In genomic region chr1:214332950-214333798, GRCh38 we compare ENCODE assay signal across 8 cellular contexts. TPM values are rescaled to one million over a fixed set of nuclear protein-coding genes. Genes with fewer than 3 reads are reported as not detected.
DNase-seq lines count a peak whose midpoint lies in the region; ATAC-seq, FAIRE-seq and TF ChIP-seq lines count a peak whose summit lies in the region.

No MANE protein-coding gene starts in this region.

- H3K4me2 ChIP-seq in IMR-90 (ENCODE audit: low read depth, low read length) = no peak overlapping the region; the same call in 1 of the 2 replicates

- peaks cover 0 to 4% of the 10 kb centered on the region in 2 donors for H3K4me1 Mint-ChIP-seq in natural killer cell
- peaks cover 0 to 4% of the 10 kb centered on the region in 2 donors for H3K4me1 Mint-ChIP-seq in natural killer cell treated with Interleukin-12 subunit alpha and Interleukin-12 subunit beta and Interleukin-15 and Interleukin-18, amount 100 ng/mL, for 72 hours (ENCODE audit: low read depth in 2 of 2)
- peaks cover 17% of the 10 kb centered on the region for H3K4me1 Mint-ChIP-seq in T-helper 1 cell treated with Interleukin-12 subunit alpha and Interleukin-12 subunit beta and Interleukin-4 antibody, amounts not matched to agents 30 μg/mL and 1 μg/mL, for 36 hours (ENCODE audit: low read depth)

- H2BK5ac ChIP-seq in IMR-90 (ENCODE audit: low read depth, low read length, poor library complexity, severe bottlenecking) = peak overlapping the region; percentile 3

- H3K27me3 ChIP-seq in IMR-90 (ENCODE audit: control insufficient read depth, insufficient read depth, low read length) = no peaks in the 10 kb centered on the region
- no peaks in the 10 kb centered on the region for H3K27me3 ChIP-seq in bronchial epithelial cell (ENCODE audit: control insufficient read depth, insufficient read depth, low read length)
- no peaks in the 10 kb centered on the region for H3K27me3 ChIP-seq in right lobe of liver

- H3K14ac ChIP-seq in IMR-90 (replicated peaks; ENCODE audit: low read depth, low read length) = peak overlapping the region; percentile 69

- H4K20me1 ChIP-seq in IMR-90 (ENCODE audit: insufficient read depth, low read length) = no peaks in the 10 kb centered on the region; the same call in 1 of the 2 replicates

- peak overlapping the region; percentile 47 for H2AFZ ChIP-seq in IMR-90 (replicated peaks; ENCODE audit: low read length, poor library complexity)

- H2AK9ac ChIP-seq in IMR-90 (replicated peaks; ENCODE audit: low read depth, low read length, poor library complexity) = peak overlapping the region; percentile 21

- H3K9ac ChIP-seq in IMR-90 (ENCODE audit: low read depth, low read length) = 0 out of 2 replicates have a peak overlapping the region, but pooled peaks have one; percentile 12

- in situ Hi-C loops in IMR-90 (cut with MboI; ENCODE audit: low sequenced_read_pairs) = loop anchor here (5.0 kb wide), 3 partner anchors 121 to 1194 kb away; no protein-coding TSS in a partner anchor

- H3K9me3 Mint-ChIP-seq in natural killer cell = no peaks in the 10 kb centered on the region
- no peaks in the 10 kb centered on the region for H3K9me3 Mint-ChIP-seq in natural killer cell treated with Interleukin-12 subunit alpha and Interleukin-12 subunit beta and Interleukin-15 and Interleukin-18, amount 100 ng/mL, for 72 hours
- H3K9me3 Mint-ChIP-seq in T-helper 1 cell treated with Interleukin-12 subunit alpha and Interleukin-12 subunit beta and Interleukin-4 antibody, amounts not matched to agents 30 μg/mL and 1 μg/mL, for 36 hours = no peaks in the 10 kb centered on the region

- POLR2A ChIA-PET in IMR-90 (lab: Charles Lee; ENCODE audit: unreplicated experiment) = no interaction called here

- H4K5ac ChIP-seq in IMR-90 (ENCODE audit: low read depth, low read length) = no peak overlapping the region

- H3K18ac ChIP-seq in IMR-90 (ENCODE audit: low read depth, low read length) = peak overlapping the region; percentile 12; the same call in 1 of the 2 replicates

- TF ChIP-seq POLR2A in IMR-90 (IDR thresholded peaks at IDR 0.05; ENCODE audit: low read depth, low read length) (no peak), right lobe of liver (IDR thresholded peaks at IDR 0.05) (no peak)

- peak overlapping the region; percentile 61 for H3K4ac ChIP-seq in IMR-90 (ENCODE audit: low read depth, low read length)

- H3K27ac ChIP-seq in IMR-90 (ENCODE audit: insufficient read depth, low read length) (peak overlapping the region; percentile 65; the same call in 1 of the 2 replicates), right lobe of liver (no peak overlapping the region)

- no peak overlapping the region for H3K56ac ChIP-seq in IMR-90 (ENCODE audit: extremely low read depth, insufficient read depth, low read length)

- H3K4me3 ChIP-seq in IMR-90 (ENCODE audit: insufficient read depth, low read depth, low read length) = no peak overlapping the region
- no peak overlapping the region for H3K4me3 ChIP-seq in bronchial epithelial cell (ENCODE audit: low read depth, low read length)
- H3K4me3 ChIP-seq in right lobe of liver = no peak overlapping the region

- ATAC-seq in natural killer cell = no peak
- no peak for ATAC-seq in natural killer cell treated with Interleukin-12 subunit alpha and Interleukin-12 subunit beta and Interleukin-15 and Interleukin-18, amount 100 ng/mL, for 72 hours
- ATAC-seq in IMR-90 (ENCODE audit: low read depth) = peak; percentile 62
- peak; percentile 18 to 40 (median 32) for ATAC-seq in right lobe of liver
- ATAC-seq in stimulated activated naive CD8-positive, alpha-beta T cell treated with anti-CD3 and anti-CD28 coated beads, Interleukin-15, Interleukin-2, amounts not matched to agents 100 U/mL and 50 U/mL, for 24 hours = peak; percentile 38
- ATAC-seq in HG03135 (IDR thresholded peaks at IDR 0.05; ENCODE audit: unreplicated experiment) = no peak

- WGBS in IMR-90 (ENCODE audit: extremely low coverage in 2 of 2, insufficient read length in 1 of 2), 2 experiments = no CpG with 5 or more reads among the region's 6 CpGs
- 35% methylated on average over 2 of the region's 6 CpGs for WGBS in right lobe of liver (ENCODE audit: insufficient coverage, low coverage, low lambda C conversion rate, missing lambda C conversion rate)

- no peak overlapping the region for H3K4me3 Mint-ChIP-seq in natural killer cell
- no peak overlapping the region for H3K4me3 Mint-ChIP-seq in natural killer cell treated with Interleukin-12 subunit alpha and Interleukin-12 subunit beta and Interleukin-15 and Interleukin-18, amount 100 ng/mL, for 72 hours
- no peak overlapping the region for H3K4me3 Mint-ChIP-seq in T-helper 1 cell treated with Interleukin-12 subunit alpha and Interleukin-12 subunit beta and Interleukin-4 antibody, amounts not matched to agents 30 μg/mL and 1 μg/mL, for 36 hours

- peak overlapping the region; percentile 49; the same call in 1 of the 2 replicates for H2AK5ac ChIP-seq in IMR-90 (ENCODE audit: low read depth, low read length)

- peaks cover 11% of the 10 kb centered on the region for H3K36me3 Mint-ChIP-seq in natural killer cell
- peaks cover 5% of the 10 kb centered on the region for H3K36me3 Mint-ChIP-seq in natural killer cell treated with Interleukin-12 subunit alpha and Interleukin-12 subunit beta and Interleukin-15 and Interleukin-18, amount 100 ng/mL, for 72 hours
- peaks cover 11% of the 10 kb centered on the region for H3K36me3 Mint-ChIP-seq in T-helper 1 cell treated with Interleukin-12 subunit alpha and Interleukin-12 subunit beta and Interleukin-4 antibody, amounts not matched to agents 30 μg/mL and 1 μg/mL, for 36 hours (ENCODE audit: low read depth)

- H3K36me3 ChIP-seq in IMR-90 (ENCODE audit: control insufficient read depth, insufficient read depth, low read length) (peaks cover 3% of the 10 kb centered on the region; the same call in 1 of the 2 replicates), bronchial epithelial cell (ENCODE audit: control insufficient read depth, insufficient read depth, low read length) (peaks cover 10% of the 10 kb centered on the region), right lobe of liver (peaks cover 0 to 8% (median 0%) of the 10 kb centered on the region in 4 donors)

- FAIRE-seq in bronchial epithelial cell (lab: Jason Lieb, UNC) = no peak

- H2BK15ac ChIP-seq in IMR-90 (ENCODE audit: low read depth, low read length) = peak overlapping the region; percentile 8; the same call in 1 of the 3 replicates

- peak; percentile 17 for DNase-seq in natural killer cell
- no peak for DNase-seq in natural killer cell treated with Interleukin-12 subunit alpha and Interleukin-12 subunit beta and Interleukin-15 and Interleukin-18, amount 100 ng/mL, for 72 hours (ENCODE audit: low spot score)
- peak; percentile 65 for DNase-seq in IMR-90
- no peak for DNase-seq in bronchial epithelial cell (ENCODE audit: low read depth)
- DNase-seq in right lobe of liver = no peak
- peak; percentile 63 for DNase-seq in stimulated activated naive CD8-positive, alpha-beta T cell treated with anti-CD3 and anti-CD28 coated beads, Interleukin-15, Interleukin-2, amounts not matched to agents 100 U/mL and 50 U/mL, for 24 hours

- TF ChIP-seq RAD21 in IMR-90 (IDR thresholded peaks at IDR 0.05; ENCODE audit: low read length) = peak; percentile 79

- no TSS peak for BruUV-seq in IMR-90 (replicated peaks; lab: Mats Ljungman, UMichigan)

- peak overlapping the region; percentile 38; the same call in 1 of the 2 replicates for H2BK20ac ChIP-seq in IMR-90 (ENCODE audit: low read depth, low read length)

- dilution Hi-C loops in IMR-90 (cut with HindIII; ENCODE audit: low sequenced_read_pairs, unreplicated experiment) = no loop called here

- H3K27ac Mint-ChIP-seq in natural killer cell = no peak overlapping the region
- no peak overlapping the region for H3K27ac Mint-ChIP-seq in natural killer cell treated with Interleukin-12 subunit alpha and Interleukin-12 subunit beta and Interleukin-15 and Interleukin-18, amount 100 ng/mL, for 72 hours
- peak overlapping the region; percentile 50 for H3K27ac Mint-ChIP-seq in T-helper 1 cell treated with Interleukin-12 subunit alpha and Interleukin-12 subunit beta and Interleukin-4 antibody, amounts not matched to agents 30 μg/mL and 1 μg/mL, for 36 hours

- CTCF ChIA-PET in IMR-90 (lab: Yijun Ruan, JAX) = interaction anchor here (0.5 to 7.9 kb wide), 33 partner anchors 8 to 1025 kb away, joined by 3 to 79 read pairs (median 4); no protein-coding TSS in a partner anchor

- H3K27me3 Mint-ChIP-seq in natural killer cell (ENCODE audit: low read depth in 2 of 2) = no peaks in the 10 kb centered on the region
- H3K27me3 Mint-ChIP-seq in natural killer cell treated with Interleukin-12 subunit alpha and Interleukin-12 subunit beta and Interleukin-15 and Interleukin-18, amount 100 ng/mL, for 72 hours = no peaks in the 10 kb centered on the region
- no peaks in the 10 kb centered on the region for H3K27me3 Mint-ChIP-seq in T-helper 1 cell treated with Interleukin-12 subunit alpha and Interleukin-12 subunit beta and Interleukin-4 antibody, amounts not matched to agents 30 μg/mL and 1 μg/mL, for 36 hours (ENCODE audit: low read depth)

- H4K8ac ChIP-seq in IMR-90 (ENCODE audit: low read depth in 2 of 2, low read length in 2 of 2) = peak overlapping the region; percentile 6 to 61; a peak in 3 of 4 replicates

- no peak overlapping the region for H3K23ac ChIP-seq in IMR-90 (ENCODE audit: low read depth, low read length)

- peak overlapping the region; percentile 29 for H4K91ac ChIP-seq in IMR-90 (ENCODE audit: insufficient read depth, low read depth, low read length)

- H3K4me1 ChIP-seq in IMR-90 (ENCODE audit: control insufficient read depth, insufficient read depth, low read length) (peaks cover 13% of the 10 kb centered on the region), right lobe of liver (no peaks in the 10 kb centered on the region)

- intact Hi-C loops in natural killer cell (cut with micrococcal nuclease) = loop anchor here (2.0 to 10.0 kb wide), 5 partner anchors 112 to 1211 kb away; no protein-coding TSS in a partner anchor
- intact Hi-C loops in IMR-90 (cut with micrococcal nuclease) = loop anchor here (1.0 to 10.0 kb wide), 6 partner anchors 222 to 1193 kb away; partner anchors contain the start of genes CENPF and PTPN14
- intact Hi-C loops in right lobe of liver (cut with DNase I) = loop anchor here in 1 of 2 donors (5.0 kb wide), 1 partner anchor 116 kb away; no protein-coding TSS in a partner anchor

- no peaks in the 10 kb centered on the region for H3K9me3 ChIP-seq in IMR-90 (ENCODE audit: control insufficient read depth, insufficient read depth, low read length)
- H3K9me3 ChIP-seq in right lobe of liver = no peaks in the 10 kb centered on the region

- H3K79me1 ChIP-seq in IMR-90 (ENCODE audit: low read depth in 1 of 2, low read length in 2 of 2) = peaks cover 0 to 22% of the 10 kb centered on the region in 2 experiments; a peak in 2 of 4 replicates

- peaks cover 8% of the 10 kb centered on the region for H3K9me1 ChIP-seq in IMR-90 (ENCODE audit: insufficient read depth, low read length)

- H2BK120ac ChIP-seq in IMR-90 (ENCODE audit: low read depth, low read length) = peak overlapping the region; percentile 63

- TF ChIP-seq CTCF in natural killer cell (IDR thresholded peaks at IDR 0.05) = peak; percentile 70
- peak; percentile 89 for TF ChIP-seq CTCF in IMR-90 (conservative IDR thresholded peaks at IDR 0.05; ENCODE audit: low read depth, low read length)
- peak; percentile 87 for TF ChIP-seq CTCF in bronchial epithelial cell (IDR thresholded peaks at IDR 0.05; ENCODE audit: insufficient read depth, low read length, severe bottlenecking)
- peak; percentile 62 to 79 (median 71) for TF ChIP-seq CTCF in right lobe of liver (IDR thresholded peaks at IDR 0.05)

RNA-seq across cellular contexts. Expression of gene SMYD2, which starts 52.2 kb away (rescaled TPM):
- total RNA-seq in natural killer cell = 10 to 100 TPM; 23.1 to 27.8 (median 26.9) TPM
- total RNA-seq in natural killer cell treated with Interleukin-12 subunit alpha and Interleukin-12 subunit beta and Interleukin-15 and Interleukin-18, amount 100 ng/mL, for 72 hours = 10 to 100 TPM; 14.0 to 19.7 TPM
- total RNA-seq in IMR-90 (2012; rRNA removed) = 45.8 and 61.7 TPM in 2 replicates
- 27.6 and 32.7 TPM in 2 replicates for polyA plus RNA-seq in IMR-90 (2012; rRNA removed)
- polyA plus RNA-seq in IMR-90 (2012; cell fraction: cytosol; rRNA removed) = 9.0 and 13.6 TPM in 2 replicates
- polyA plus RNA-seq in IMR-90 (2012; cell fraction: nucleus; rRNA removed; ENCODE audit: low replicate concordance) = 10.1 and 41.2 TPM in 2 replicates
- 49.2 and 58.4 TPM in 2 replicates for total RNA-seq in bronchial epithelial cell
- total RNA-seq in right lobe of liver = 10 to 100 TPM; 14.5 to 45.2 (median 24.1) TPM

Comparison
In these comparisons a context has a peak if more than half of its experiments do, and no peak if none do; other contexts are left out.
1. DNase-seq: peak in natural killer cell (single experiment), IMR-90 (single experiment) and stimulated activated naive CD8-positive, alpha-beta T cell treated with anti-CD3 and anti-CD28 coated beads, Interleukin-15, Interleukin-2, amounts not matched to agents 100 U/mL and 50 U/mL, for 24 hours (single experiment); none in natural killer cell treated with Interleukin-12 subunit alpha and Interleukin-12 subunit beta and Interleukin-15 and Interleukin-18, amount 100 ng/mL, for 72 hours (single experiment), bronchial epithelial cell (single experiment) and right lobe of liver (0 of 3).
2. ATAC-seq: peak in IMR-90 (single experiment), right lobe of liver (4 of 4) and stimulated activated naive CD8-positive, alpha-beta T cell treated with anti-CD3 and anti-CD28 coated beads, Interleukin-15, Interleukin-2, amounts not matched to agents 100 U/mL and 50 U/mL, for 24 hours (single experiment); none in natural killer cell (0 of 3), natural killer cell treated with Interleukin-12 subunit alpha and Interleukin-12 subunit beta and Interleukin-15 and Interleukin-18, amount 100 ng/mL, for 72 hours (0 of 2) and HG03135 (single experiment).
3. Peak in every context shown above with its lines, with median percentiles within 50 percentile points of each other: CTCF ChIP-seq.